In the genomic region with DNA sequence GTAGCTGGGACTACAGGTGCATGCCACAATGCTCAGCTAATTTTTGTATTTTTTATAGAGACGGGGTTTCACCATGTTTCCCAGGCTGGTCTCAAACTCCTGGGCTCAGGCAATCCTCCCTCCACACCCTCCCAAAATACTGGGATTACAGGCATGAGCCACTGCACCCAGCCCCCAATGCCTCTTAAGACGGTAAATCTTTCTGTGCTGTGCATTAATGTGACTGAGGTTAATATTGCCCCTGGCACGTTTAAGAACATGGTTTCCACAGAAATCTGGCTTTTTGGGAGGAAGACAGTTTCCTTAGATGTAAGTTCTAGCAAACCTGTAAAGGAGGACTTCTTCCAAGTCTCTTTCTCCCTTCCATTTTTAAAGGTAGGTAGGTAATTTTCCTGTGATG, we compare ENCODE assay signal across 23 cellular contexts.
"Had no signal": no experiment of that assay in that cellular context is flagged by ENCODE, and none has a peak within 500 bp of the region (broad histone marks: within the 10 kb centered on the region; RNA-seq: fewer than 3 reads in every experiment).

No MANE protein-coding gene starts in this region.

- H3K4me1 ChIP-seq: colonic mucosa, esophagus muscularis mucosa, foreskin keratinocyte, gastrocnemius medialis, gastroesophageal sphincter, heart left ventricle, heart right ventricle had no signal

- H3K9me3 ChIP-seq: colonic mucosa, esophagus muscularis mucosa, esophagus squamous epithelium, gastrocnemius medialis had no signal

- DNase-seq: colonic mucosa; cortex of kidney; dermis blood vessel endothelial cell; dorsolateral prefrontal cortex; effector CD4-positive, alpha-beta T cell; effector CD8-positive, alpha-beta T cell; effector memory CD4-positive, alpha-beta T cell; effector memory CD8-positive, alpha-beta T cell; endodermal cell; erythroblast; esophagus squamous epithelium; foreskin keratinocyte; foreskin melanocyte; gastrocnemius medialis; glutamatergic neuron; head of caudate nucleus; heart left ventricle; heart right ventricle had no signal

- H3K36me3 ChIP-seq: colonic mucosa, esophagus muscularis mucosa, esophagus squamous epithelium, gastrocnemius medialis, gastroesophageal sphincter, heart left ventricle, heart right ventricle had no signal

- H3K4me3 ChIP-seq: colonic mucosa, coronary artery, dorsolateral prefrontal cortex, esophagus muscularis mucosa, esophagus squamous epithelium, gastrocnemius medialis, gastroesophageal sphincter, heart left ventricle, heart right ventricle, hepatocyte had no signal

- H3K27ac ChIP-seq: colonic mucosa, coronary artery, dorsolateral prefrontal cortex, epithelial cell of prostate, esophagus muscularis mucosa, esophagus squamous epithelium, foreskin keratinocyte, gastrocnemius medialis, gastroesophageal sphincter, heart left ventricle, heart right ventricle, hepatocyte had no signal
